ENCODE assay signal across 26 cellular contexts in genomic region chr4:111697176-111697962, GRCh38.
"Had no signal": no experiment of that assay in that cellular context is flagged by ENCODE, and none has a peak within 500 bp of the region (broad histone marks: within the 10 kb centered on the region; RNA-seq: fewer than 3 reads in every experiment).

No MANE protein-coding gene starts in this region.

- H3K27me3 ChIP-seq: colonic mucosa, esophagus muscularis mucosa, gastroesophageal sphincter, spleen, testis, vagina had no signal

- ATAC-seq: activated CD4-positive, alpha-beta T cell treated with anti-CD3 and anti-CD28 coated beads for 36 hours; activated T-helper 17 cell treated with anti-CD3 and anti-CD28 coated beads, Interleukin-2, amount 50 U/mL, for 72 hours; effector memory CD8-positive, alpha-beta T cell; gastroesophageal sphincter; heart left ventricle; mucosa of descending colon had no signal

- H3K4me3 Mint-ChIP-seq: activated B cell treated with CpG ODN at 0.5 μM for 24 hours; activated CD4-positive, alpha-beta T cell treated with anti-CD3 and anti-CD28 coated beads for 36 hours; activated naive CD8-positive, alpha-beta T cell; activated T-cell treated with anti-CD3 and anti-CD28 coated beads, Interleukin-2, amount 50 U/mL, for 24 hours; activated T-helper 17 cell treated with anti-CD3 and anti-CD28 coated beads, Interleukin-2, amount 50 U/mL, for 72 hours; central memory CD8-positive, alpha-beta T cell; effector memory CD8-positive, alpha-beta T cell; naive B cell had no signal

- H3K27me3 Mint-ChIP-seq: activated B cell treated with CpG ODN at 0.5 μM for 24 hours; activated CD4-positive, alpha-beta T cell treated with anti-CD3 and anti-CD28 coated beads for 36 hours; activated naive CD8-positive, alpha-beta T cell; activated T-cell treated with anti-CD3 and anti-CD28 coated beads, Interleukin-2, amount 50 U/mL, for 24 hours; activated T-helper 17 cell treated with anti-CD3 and anti-CD28 coated beads, Interleukin-2, amount 50 U/mL, for 72 hours; central memory CD8-positive, alpha-beta T cell; effector memory CD8-positive, alpha-beta T cell; progenitor cell of endocrine pancreas had no signal

- H3K4me3 ChIP-seq: colonic mucosa, dorsolateral prefrontal cortex, esophagus muscularis mucosa, gastroesophageal sphincter, heart left ventricle, mucosa of descending colon, spleen, testis, vagina had no signal

- H3K9me3 ChIP-seq: colonic mucosa, esophagus muscularis mucosa, gastroesophageal sphincter, heart left ventricle, mucosa of descending colon, spleen, testis, vagina had no signal

- H3K4me1 ChIP-seq: colonic mucosa, gastroesophageal sphincter, heart left ventricle, spleen, testis, vagina had no signal

- H3K4me1 Mint-ChIP-seq: activated B cell treated with CpG ODN at 0.5 μM for 24 hours; activated CD4-positive, alpha-beta T cell treated with anti-CD3 and anti-CD28 coated beads for 36 hours; activated T-helper 17 cell treated with anti-CD3 and anti-CD28 coated beads, Interleukin-2, amount 50 U/mL, for 72 hours; central memory CD8-positive, alpha-beta T cell; naive B cell had no signal

- H3K36me3 Mint-ChIP-seq: activated naive CD8-positive, alpha-beta T cell; naive B cell had no signal

- DNase-seq: activated B cell treated with CpG ODN at 0.5 μM for 24 hours; activated CD4-positive, alpha-beta T cell treated with anti-CD3 and anti-CD28 coated beads for 36 hours; activated CD4-positive, alpha-beta T cell treated with anti-CD3 and anti-CD28 coated beads, Interleukin-2, amount 50 U/mL, for 4 hours; activated CD8-positive, alpha-beta memory T cell treated with anti-CD3 and anti-CD28 coated beads for 24 hours; activated CD8-positive, alpha-beta memory T cell treated with anti-CD3 and anti-CD28 coated beads, Interleukin-2, amount 50 U/mL, for 4 hours; activated T-cell treated with anti-CD3 and anti-CD28 coated beads, Interleukin-2, amount 50 U/mL, for 24 hours; colonic mucosa; dorsolateral prefrontal cortex; effector memory CD8-positive, alpha-beta T cell; heart left ventricle; mesendoderm; mucosa of descending colon; naive B cell; retina; spleen; stimulated activated CD4-positive, alpha-beta T cell treated with anti-CD3 and anti-CD28 coated beads, Interleukin-4, amount 100 ng/mL, for 1 hour; stimulated activated naive CD4-positive, alpha-beta T cell; testis; trophoblast cell had no signal

- H3K27ac ChIP-seq: colonic mucosa, dorsolateral prefrontal cortex, esophagus muscularis mucosa, gastroesophageal sphincter, spleen, testis, vagina had no signal

- H3K9me3 Mint-ChIP-seq: activated B cell treated with CpG ODN at 0.5 μM for 24 hours; activated T-cell treated with anti-CD3 and anti-CD28 coated beads, Interleukin-2, amount 50 U/mL, for 24 hours; activated T-helper 17 cell treated with anti-CD3 and anti-CD28 coated beads, Interleukin-2, amount 50 U/mL, for 72 hours; naive B cell had no signal

- H3K36me3 ChIP-seq: colonic mucosa, esophagus muscularis mucosa, gastroesophageal sphincter, heart left ventricle, spleen, vagina had no signal

- H3K27ac Mint-ChIP-seq: activated B cell treated with CpG ODN at 0.5 μM for 24 hours; activated CD4-positive, alpha-beta T cell treated with anti-CD3 and anti-CD28 coated beads for 36 hours; activated naive CD8-positive, alpha-beta T cell; activated T-cell treated with anti-CD3 and anti-CD28 coated beads, Interleukin-2, amount 50 U/mL, for 24 hours; activated T-helper 17 cell treated with anti-CD3 and anti-CD28 coated beads, Interleukin-2, amount 50 U/mL, for 72 hours; effector memory CD8-positive, alpha-beta T cell; naive B cell; progenitor cell of endocrine pancreas had no signal
